8 cellular contexts compared by ENCODE assay signal in the genomic region with DNA sequence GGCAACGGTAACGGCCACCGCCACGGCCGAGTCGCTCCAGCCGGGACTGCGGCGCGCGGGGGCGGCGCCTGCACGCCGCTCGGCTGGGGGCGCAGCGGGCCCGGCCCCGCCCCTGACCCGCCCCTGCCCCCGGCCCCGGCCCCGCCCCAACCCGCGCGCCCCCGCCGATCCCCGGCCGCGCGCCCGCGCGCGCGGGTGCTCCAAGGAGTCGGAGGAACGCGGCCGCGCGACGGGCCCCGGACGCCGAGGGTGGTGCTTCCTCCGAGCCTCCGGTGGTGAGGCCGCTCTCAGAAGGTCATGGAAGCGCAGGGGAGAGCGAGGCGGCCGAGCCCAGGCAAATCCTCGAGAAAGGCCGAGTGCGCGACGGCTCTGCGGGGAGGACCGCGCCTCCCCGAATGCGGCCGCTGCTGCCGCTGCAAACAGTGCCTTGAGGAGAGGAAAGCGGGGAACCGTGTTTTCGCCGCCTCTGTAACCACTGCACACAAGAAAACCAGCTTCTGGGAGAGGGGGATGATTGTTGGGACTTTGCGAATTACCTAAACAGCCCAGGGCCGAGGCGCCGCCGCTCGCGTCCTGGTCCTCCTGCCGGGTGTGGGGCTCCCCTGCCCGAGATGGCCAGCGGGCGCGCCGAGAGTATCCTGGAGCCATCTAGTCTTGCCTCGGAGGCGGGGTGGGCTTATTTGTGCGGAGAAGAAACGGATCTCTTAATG. TPM values are rescaled to one million over a fixed set of nuclear protein-coding genes. Genes with fewer than 3 reads are reported as not detected.
DNase-seq lines count a peak whose midpoint lies in the region; ATAC-seq and TF ChIP-seq lines count a peak whose summit lies in the region.

Gene LIFR, minus strand, starts transcription at position 48 of the 710 bp plus-strand sequence. CDS start 25,999 bp downstream, outside the sequence.

- H3K4me1 ChIP-seq in ascending aorta, result peaks cover 0 to 9% of the 10 kb centered on the region in 2 donors
- H3K4me1 ChIP-seq in heart right ventricle, result peaks cover 0 to 64% (median 32%) of the 10 kb centered on the region in 9 donors
- no peaks in the 10 kb centered on the region for H3K4me1 ChIP-seq in ovary (ENCODE audit: insufficient read depth)
- H3K4me1 ChIP-seq in urinary bladder (ENCODE audit: insufficient read depth), result peaks cover 1% of the 10 kb centered on the region

- H3K4me3 ChIP-seq in ascending aorta (peak within 1 kb of the TSS; percentile 78 to 91), heart right ventricle (peak within 1 kb of the TSS; percentile 67 to 97 (median 83)), ovary (peak within 1 kb of the TSS; percentile 93), urinary bladder (ENCODE audit: low read depth, low read length) (peak within 1 kb of the TSS; percentile 98)

- peak; percentile 61 for ATAC-seq in GM18907 (IDR thresholded peaks at IDR 0.05; ENCODE audit: unreplicated experiment)
- ATAC-seq in SK-N-SH treated with all-trans-retinoic acid at 6 μM for 48 hours, result peak; percentile 80
- peak; percentile 90 to 93 (median 92) for ATAC-seq in heart right ventricle

- 0% methylated on average over 61 to 88 of the region's 88 CpGs for WGBS in heart right ventricle, 2 donors
- WGBS in ovary, 3 donors, result 0 to 1% (median 0%) methylated on average over 54 to 88 of the region's 88 CpGs
- under 1% methylated on average over 86 of the region's 88 CpGs for WGBS in urinary bladder

- H3K27ac ChIP-seq in ascending aorta, result peak within 1 kb of the TSS; percentile 91 to 99
- peak within 1 kb of the TSS; percentile 93 to 100 (median 98) for H3K27ac ChIP-seq in heart right ventricle
- H3K27ac ChIP-seq in ovary, result peak within 1 kb of the TSS; percentile 92 to 96
- H3K27ac ChIP-seq in urinary bladder (ENCODE audit: low read depth), result peak within 1 kb of the TSS; percentile 85

- no peak for TF ChIP-seq EP300 in ovary (IDR thresholded peaks at IDR 0.05)

- TF ChIP-seq POLR2A in ovary (IDR thresholded peaks at IDR 0.05), result peak; percentile 77

- intact Hi-C loops in ascending aorta (cut with DNase I) (loop anchor here (2.0 to 10.0 kb wide), 5 partner anchors 44 to 518 kb away; partner anchors contain the start of gene RICTOR), heart right ventricle (cut with DNase I) (loop anchor here in 6 of 10 donors (2.0 to 10.0 kb wide), 6 partner anchors 44 to 252 kb away; no protein-coding TSS in a partner anchor), ovary (cut with DNase I) (loop anchor here in 3 of 4 donors (2.0 to 10.0 kb wide), 3 partner anchors 90 to 248 kb away; no protein-coding TSS in a partner anchor)

- DNase-seq in A172 (ENCODE audit: low spot score) (peak; percentile 68), HT1080 (ENCODE audit: low read depth) (peak; percentile 71), ascending aorta (ENCODE audit: low spot score in 2 of 2) (peak in 1 of 2 donors; percentile 86), heart right ventricle (peak; percentile 84 to 88), ovary (peak; percentile 84 to 92 (median 88))

- H3K27me3 ChIP-seq in ascending aorta, result no peaks in the 10 kb centered on the region
- peaks cover 0 to 64% (median 0%) of the 10 kb centered on the region in 7 donors for H3K27me3 ChIP-seq in heart right ventricle
- no peaks in the 10 kb centered on the region for H3K27me3 ChIP-seq in ovary

- H3K9me3 ChIP-seq in ascending aorta (no peaks in the 10 kb centered on the region), heart right ventricle (no peaks in the 10 kb centered on the region), ovary (no peaks in the 10 kb centered on the region)

- TF ChIP-seq CTCF in ascending aorta (IDR thresholded peaks at IDR 0.05) (no peak), heart right ventricle (IDR thresholded peaks at IDR 0.05) (peak in 1 of 9 donors; percentile 4), ovary (IDR thresholded peaks at IDR 0.05) (no peak)

- H3K36me3 ChIP-seq in ascending aorta (no peaks in the 10 kb centered on the region), heart right ventricle (peaks cover 0 to 2% (median 0%) of the 10 kb centered on the region in 9 donors), ovary (no peaks in the 10 kb centered on the region), urinary bladder (ENCODE audit: insufficient read depth) (no peaks in the 10 kb centered on the region)

TF ChIP-seq in SK-N-SH treated with all-trans-retinoic acid at 6 μM for 48 hours, 23 proteins besides CTCF, POLR2A, EP300 and RAD21:
- TF ChIP-seq CSDC2 (CRISPR knock-in tag; IDR thresholded peaks at IDR 0.05), result no peak
- TF ChIP-seq, protein P1, sequence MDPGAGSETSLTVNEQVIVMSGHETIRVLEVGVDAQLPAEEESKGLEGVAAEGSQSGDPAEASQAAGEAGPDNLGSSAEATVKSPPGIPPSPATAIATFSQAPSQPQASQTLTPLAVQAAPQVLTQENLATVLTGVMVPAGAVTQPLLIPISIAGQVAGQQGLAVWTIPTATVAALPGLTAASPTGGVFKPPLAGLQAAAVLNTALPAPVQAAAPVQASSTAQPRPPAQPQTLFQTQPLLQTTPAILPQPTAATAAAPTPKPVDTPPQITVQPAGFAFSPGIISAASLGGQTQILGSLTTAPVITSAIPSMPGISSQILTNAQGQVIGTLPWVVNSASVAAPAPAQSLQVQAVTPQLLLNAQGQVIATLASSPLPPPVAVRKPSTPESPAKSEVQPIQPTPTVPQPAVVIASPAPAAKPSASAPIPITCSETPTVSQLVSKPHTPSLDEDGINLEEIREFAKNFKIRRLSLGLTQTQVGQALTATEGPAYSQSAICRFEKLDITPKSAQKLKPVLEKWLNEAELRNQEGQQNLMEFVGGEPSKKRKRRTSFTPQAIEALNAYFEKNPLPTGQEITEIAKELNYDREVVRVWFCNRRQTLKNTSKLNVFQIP (CRISPR knock-in tag; IDR thresholded peaks at IDR 0.05; ENCODE audit: borderline replicate concordance, low read depth), result no peak
- TF ChIP-seq, protein P2, sequence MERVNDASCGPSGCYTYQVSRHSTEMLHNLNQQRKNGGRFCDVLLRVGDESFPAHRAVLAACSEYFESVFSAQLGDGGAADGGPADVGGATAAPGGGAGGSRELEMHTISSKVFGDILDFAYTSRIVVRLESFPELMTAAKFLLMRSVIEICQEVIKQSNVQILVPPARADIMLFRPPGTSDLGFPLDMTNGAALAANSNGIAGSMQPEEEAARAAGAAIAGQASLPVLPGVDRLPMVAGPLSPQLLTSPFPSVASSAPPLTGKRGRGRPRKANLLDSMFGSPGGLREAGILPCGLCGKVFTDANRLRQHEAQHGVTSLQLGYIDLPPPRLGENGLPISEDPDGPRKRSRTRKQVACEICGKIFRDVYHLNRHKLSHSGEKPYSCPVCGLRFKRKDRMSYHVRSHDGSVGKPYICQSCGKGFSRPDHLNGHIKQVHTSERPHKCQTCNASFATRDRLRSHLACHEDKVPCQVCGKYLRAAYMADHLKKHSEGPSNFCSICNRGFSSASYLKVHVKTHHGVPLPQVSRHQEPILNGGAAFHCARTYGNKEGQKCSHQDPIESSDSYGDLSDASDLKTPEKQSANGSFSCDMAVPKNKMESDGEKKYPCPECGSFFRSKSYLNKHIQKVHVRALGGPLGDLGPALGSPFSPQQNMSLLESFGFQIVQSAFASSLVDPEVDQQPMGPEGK (CRISPR knock-in tag; IDR thresholded peaks at IDR 0.05; ENCODE audit: borderline replicate concordance), result no peak
- TF ChIP-seq, protein P3, sequence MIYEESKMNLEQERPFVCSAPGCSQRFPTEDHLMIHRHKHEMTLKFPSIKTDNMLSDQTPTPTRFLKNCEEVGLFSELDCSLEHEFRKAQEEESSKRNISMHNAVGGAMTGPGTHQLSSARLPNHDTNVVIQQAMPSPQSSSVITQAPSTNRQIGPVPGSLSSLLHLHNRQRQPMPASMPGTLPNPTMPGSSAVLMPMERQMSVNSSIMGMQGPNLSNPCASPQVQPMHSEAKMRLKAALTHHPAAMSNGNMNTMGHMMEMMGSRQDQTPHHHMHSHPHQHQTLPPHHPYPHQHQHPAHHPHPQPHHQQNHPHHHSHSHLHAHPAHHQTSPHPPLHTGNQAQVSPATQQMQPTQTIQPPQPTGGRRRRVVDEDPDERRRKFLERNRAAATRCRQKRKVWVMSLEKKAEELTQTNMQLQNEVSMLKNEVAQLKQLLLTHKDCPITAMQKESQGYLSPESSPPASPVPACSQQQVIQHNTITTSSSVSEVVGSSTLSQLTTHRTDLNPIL (CRISPR knock-in tag; IDR thresholded peaks at IDR 0.05; ENCODE audit: low read depth), result no peak
- TF ChIP-seq ISL1 (CRISPR knock-in tag; IDR thresholded peaks at IDR 0.05), result no peak
- no peak for TF ChIP-seq OSR1 (CRISPR knock-in tag; IDR thresholded peaks at IDR 0.05)
- no peak for TF ChIP-seq SNAI2 (CRISPR knock-in tag; IDR thresholded peaks at IDR 0.05)
- TF ChIP-seq ZNF70 (CRISPR knock-in tag; IDR thresholded peaks at IDR 0.05), result no peak
- no peak for TF ChIP-seq ESRRG (CRISPR knock-in tag; IDR thresholded peaks at IDR 0.05)

RNA-seq across cellular contexts. Expression of gene LIFR, which starts in this region (rescaled TPM):
- 66.1 and 71.8 TPM in 2 replicates for total RNA-seq in A172 (2014; rRNA removed; shearing (Covaris generic))
- 3.0 and 4.0 TPM in 2 replicates for total RNA-seq in HT1080 (2014; rRNA removed; shearing (Covaris generic))
- 2.2 and 3.0 TPM in 2 replicates for polyA plus RNA-seq in HT1080 (2015; cell fraction: cytosol; rRNA removed)
- 2.7 and 3.3 TPM in 2 replicates for polyA plus RNA-seq in HT1080 (2015; cell fraction: nucleus; rRNA removed)
- total RNA-seq in ascending aorta (116 TPM), heart right ventricle (10 to 100 TPM; 34.7 to 58.8 (median 46.0) TPM), ovary (100 to 1,000 TPM in 3 of 7 donors, 10 to 100 TPM in 4; 67.1 to 143 (median 89.8) TPM), urinary bladder (190 TPM)
- polyA plus RNA-seq in heart right ventricle (10 to 100 TPM in 1 of 2 donors, 1 to 10 TPM in 1; 6.0 to 27.2 TPM), ovary (10 to 100 TPM; 17.3 to 27.1 TPM), urinary bladder (25.7 TPM)
